ENCODE assay signal across 13 cellular contexts in genomic region chr16:23433261-23433920, GRCh38. TPM values are rescaled to one million over a fixed set of nuclear protein-coding genes. Genes with fewer than 3 reads are reported as not detected.
DNase-seq lines count a peak whose midpoint lies in the region; ATAC-seq and TF ChIP-seq lines count a peak whose summit lies in the region.
"Had no signal": no experiment of that assay in that cellular context is flagged by ENCODE, and none has a peak within 500 bp of the region (broad histone marks: within the 10 kb centered on the region; RNA-seq: fewer than 3 reads in every experiment).

No MANE protein-coding gene starts in this region.

- DNase-seq in NCI-H748 (lab: John Stamatoyannopoulos, UW; ENCODE audit: unreplicated experiment) (peak; percentile 26), NCI-H748 treated with DMSO at 0.1 percent for 48 hours (lab: John Stamatoyannopoulos, UW) (no peak), brain microvascular endothelial cell (no peak), mucosa of descending colon (peak; percentile 44 to 78 (median 63)), MV-4-11 (lab: John Stamatoyannopoulos, UW) (no peak), right atrium auricular region (ENCODE audit: low spot score) (no peak)
- DNase-seq: NK-92 treated with Interleukin-12 subunit alpha and Interleukin-12 subunit beta, amount 100 ng/mL, for 24 hours had no signal

- TF ChIP-seq CTCF in brain microvascular endothelial cell (IDR thresholded peaks at IDR 0.05; ENCODE audit: low read depth, low read length, missing control alignments) (peak; percentile 1), mucosa of descending colon (IDR thresholded peaks at IDR 0.05) (no peak), right atrium auricular region (IDR thresholded peaks at IDR 0.05) (no peak)

- peaks cover 38% of the 10 kb centered on the region for H3K36me3 ChIP-seq in brain microvascular endothelial cell (replicated peaks)
- H3K36me3 ChIP-seq in mucosa of descending colon (ENCODE audit: low read depth): no peaks in the 10 kb centered on the region
- H3K36me3 ChIP-seq in right atrium auricular region: peaks cover 46% of the 10 kb centered on the region

- H3K4me1 ChIP-seq in mucosa of descending colon (ENCODE audit: low read depth): peaks cover 3% of the 10 kb centered on the region
- no peaks in the 10 kb centered on the region for H3K4me1 ChIP-seq in right atrium auricular region
- H3K4me1 ChIP-seq: A549, SJCRH30 had no signal

- ATAC-seq in mucosa of descending colon (peak; percentile 91), GM21526 (IDR thresholded peaks at IDR 0.05; ENCODE audit: low FRiP score, unreplicated experiment) (no peak)
- ATAC-seq: HCT116 had no signal

- in situ Hi-C loops in brain microvascular endothelial cell (cut with HindIII; ENCODE audit: low pct_ligation_motif_present, low sequenced_read_pairs): no loop called here

- intact Hi-C loops in mucosa of descending colon (cut with DNase I, micrococcal nuclease): no loop called here

- H3K4me3 ChIP-seq in brain microvascular endothelial cell (ENCODE audit: low read depth, low read length) (no peak overlapping the region), mucosa of descending colon (no peak overlapping the region), right atrium auricular region (no peak overlapping the region)
- H3K4me3 ChIP-seq: A549, GM12878, SJCRH30 had no signal

- H3K27me3 ChIP-seq in brain microvascular endothelial cell (replicated peaks) (no peaks in the 10 kb centered on the region), right atrium auricular region (no peaks in the 10 kb centered on the region)
- H3K27me3 ChIP-seq: SJCRH30 had no signal

- H3K27ac ChIP-seq in brain microvascular endothelial cell (no peak overlapping the region), right atrium auricular region (no peak overlapping the region)
- H3K27ac ChIP-seq: RWPE1, SJCRH30 had no signal

- H3K9me3 ChIP-seq in mucosa of descending colon (no peaks in the 10 kb centered on the region), right atrium auricular region (no peaks in the 10 kb centered on the region)
- H3K9me3 ChIP-seq: A549, SJCRH30 had no signal

RNA-seq across cellular contexts. Expression of gene COG7, which starts 19.6 kb away (rescaled TPM):
- total RNA-seq in mucosa of descending colon (10 to 100 TPM; 25.4 to 40.5 (median 32.6) TPM), right atrium auricular region (10 to 100 TPM in 1 of 2 donors, 1 to 10 TPM in 1; 9.0 to 11.2 TPM)

Comparison
In these comparisons a context has a peak if more than half of its experiments do, and no peak if none do; other contexts are left out.
1. DNase-seq: peak in NCI-H748 (single experiment) and mucosa of descending colon (3 of 3); none in NCI-H748 treated with DMSO at 0.1 percent for 48 hours (single experiment), brain microvascular endothelial cell (single experiment), MV-4-11 (single experiment) and right atrium auricular region (single experiment).